In the genomic region with DNA sequence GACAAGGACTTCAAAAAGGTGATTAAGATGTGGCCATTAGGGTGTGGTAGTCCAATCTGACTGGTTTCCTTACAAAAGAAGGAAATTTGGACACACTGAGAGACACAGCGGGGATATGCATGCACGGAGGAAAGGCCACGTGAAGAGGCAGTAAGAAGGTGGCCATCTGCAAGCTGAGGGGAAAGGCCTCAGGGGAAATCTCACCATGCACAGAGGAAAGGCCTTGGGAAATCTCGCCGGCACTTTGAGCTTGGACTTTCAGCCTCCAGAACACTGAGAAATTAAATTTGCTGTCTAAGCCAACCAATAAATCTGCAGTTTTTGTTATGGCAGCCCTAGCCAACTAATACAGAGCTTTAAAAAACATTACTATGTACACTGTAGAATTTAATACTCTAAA, we compare ENCODE assay signal across 17 cellular contexts.
"Had no signal": no experiment of that assay in that cellular context is flagged by ENCODE, and none has a peak within 500 bp of the region (broad histone marks: within the 10 kb centered on the region; RNA-seq: fewer than 3 reads in every experiment).

No MANE protein-coding gene starts in this region.

- DNase-seq: activated CD4-positive, alpha-beta T cell treated with anti-CD3 and anti-CD28 coated beads for 4 hours; activated CD8-positive, alpha-beta memory T cell treated with anti-CD3 and anti-CD28 coated beads, Interleukin-2, amount 50 U/mL, for 4 hours; activated CD8-positive, alpha-beta T cell treated with anti-CD3 and anti-CD28 coated beads, Interleukin-2, amount 10 ng/mL, durations not matched to agents 7 days and 5 days; activated gamma-delta T cell; activated T-cell treated with anti-CD3 and anti-CD28 coated beads, Interleukin-2, amount 50 U/mL, for 72 hours; amniotic stem cell; body of pancreas; central memory CD4-positive, alpha-beta T cell; hypothalamus; ovary; sigmoid colon; spleen; stomach; testis had no signal

- H3K36me3 ChIP-seq: esophagus muscularis mucosa, ovary, sigmoid colon, spleen, stomach had no signal

- H3K27me3 ChIP-seq: body of pancreas, esophagus muscularis mucosa, ovary, sigmoid colon, spleen, stomach, testis had no signal

- H3K9me3 ChIP-seq: body of pancreas, esophagus muscularis mucosa, ovary, sigmoid colon, spleen, stomach, testis had no signal

- H3K27ac ChIP-seq: body of pancreas, coronary artery, esophagus muscularis mucosa, ovary, sigmoid colon, spleen, stomach, testis had no signal

- H3K4me3 ChIP-seq: body of pancreas, coronary artery, esophagus muscularis mucosa, ovary, sigmoid colon, spleen, stomach, testis had no signal

- ATAC-seq: activated CD8-positive, alpha-beta T cell treated with anti-CD3 and anti-CD28 coated beads, Interleukin-2, amount 10 ng/mL, durations not matched to agents 7 days and 5 days; activated naive CD4-positive, alpha-beta T cell treated with anti-CD3 and anti-CD28 coated beads, Interleukin-2, amount 50 U/mL, for 72 hours; activated T-cell treated with anti-CD3 and anti-CD28 coated beads, Interleukin-2, amount 50 U/mL, for 72 hours; body of pancreas had no signal

- H3K4me1 ChIP-seq: testis had no signal
